ENCODE assay signal across 8 cellular contexts in the genomic region with DNA sequence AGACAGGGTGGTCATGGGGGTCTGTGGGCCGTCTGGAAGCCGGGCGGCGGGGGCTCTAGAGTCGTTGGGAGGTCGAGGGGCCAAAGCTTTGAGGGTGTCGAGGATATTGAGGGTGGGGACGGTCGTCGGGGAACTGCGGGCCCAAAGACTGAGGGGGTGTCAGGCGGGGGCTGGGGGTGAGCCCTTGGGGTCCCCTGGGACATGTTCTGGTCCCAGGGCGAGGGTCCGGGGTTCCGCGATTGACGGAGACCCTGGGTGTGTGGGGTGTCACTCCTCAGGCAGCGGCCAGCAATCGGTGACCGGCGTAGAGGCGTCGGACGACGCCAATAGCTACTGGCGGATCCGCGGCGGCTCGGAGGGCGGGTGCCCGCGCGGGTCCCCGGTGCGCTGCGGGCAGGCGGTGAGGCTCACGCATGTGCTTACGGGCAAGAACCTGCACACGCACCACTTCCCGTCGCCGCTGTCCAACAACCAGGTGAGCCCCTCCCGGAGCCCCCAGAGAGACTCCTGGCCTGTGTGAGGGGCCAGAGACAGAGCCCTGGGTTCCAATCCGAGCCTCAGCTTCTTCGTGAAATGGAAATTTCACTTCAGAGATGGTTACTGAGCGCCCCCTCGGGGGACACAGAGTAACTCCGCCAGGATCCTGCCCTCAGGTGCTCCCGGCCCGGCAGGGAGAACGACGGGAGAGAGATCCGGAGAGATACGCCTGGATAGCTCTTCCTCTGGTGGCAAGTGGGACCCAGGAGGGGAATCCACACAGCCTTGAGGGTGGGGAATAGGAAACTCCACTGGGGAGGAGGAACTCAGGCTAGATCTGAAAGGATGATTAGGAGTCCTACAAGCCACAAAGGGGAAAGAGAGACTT.
DNase-seq lines count a peak whose midpoint lies in the region; ATAC-seq lines count a peak whose summit lies in the region.

No MANE protein-coding gene starts in this region.

- H3K36me3 Mint-ChIP-seq in central memory CD8-positive, alpha-beta T cell (ENCODE audit: insufficient read depth), result peaks cover 20% of the 10 kb centered on the region

- H3K4me3 Mint-ChIP-seq in central memory CD8-positive, alpha-beta T cell, result peak overlapping the region; percentile 72

- no peaks in the 10 kb centered on the region for H3K27me3 Mint-ChIP-seq in central memory CD8-positive, alpha-beta T cell

- peaks cover 31% of the 10 kb centered on the region for H3K4me1 Mint-ChIP-seq in central memory CD8-positive, alpha-beta T cell

- DNase-seq in NCI-H524 (lab: John Stamatoyannopoulos, UW), result peak; percentile 27 to 81
- no peak for DNase-seq in NCI-H524 treated with DMSO at 0.1 percent for 48 hours (lab: John Stamatoyannopoulos, UW)
- DNase-seq in NCI-H1105 (lab: John Stamatoyannopoulos, UW), result peak; percentile 58
- peak; percentile 62 for DNase-seq in UCSD-AML1 (lab: John Stamatoyannopoulos, UW; ENCODE audit: unreplicated experiment)
- no peak for DNase-seq in central memory CD8-positive, alpha-beta T cell (ENCODE audit: low spot score in 2 of 2)
- peak; percentile 82 for DNase-seq in left kidney (ENCODE audit: low read depth, low spot score)
- DNase-seq in stimulated activated CD4-positive, alpha-beta T cell treated with anti-CD3 and anti-CD28 coated beads, Interleukin-4, amount 100 ng/mL, for 4 hours, result peak; percentile 52 to 60

- ATAC-seq in central memory CD8-positive, alpha-beta T cell (replicated peaks; ENCODE audit: extremely low read depth, poor library complexity, severe bottlenecking), result no peak
- ATAC-seq in HG02852 (IDR thresholded peaks at IDR 0.05; ENCODE audit: unreplicated experiment), result no peak

- H3K9me3 Mint-ChIP-seq in central memory CD8-positive, alpha-beta T cell, result no peaks in the 10 kb centered on the region

- H3K27ac Mint-ChIP-seq in central memory CD8-positive, alpha-beta T cell (ENCODE audit: low read depth), result peak overlapping the region; percentile 63

Comparison
In these comparisons a context has a peak if more than half of its experiments do, and no peak if none do; other contexts are left out.
1. DNase-seq: peak in NCI-H524 (2 of 2), NCI-H1105 (single experiment), UCSD-AML1 (single experiment), left kidney (single experiment) and stimulated activated CD4-positive, alpha-beta T cell treated with anti-CD3 and anti-CD28 coated beads, Interleukin-4, amount 100 ng/mL, for 4 hours (2 of 2); none in NCI-H524 treated with DMSO at 0.1 percent for 48 hours (single experiment) and central memory CD8-positive, alpha-beta T cell (0 of 2).